In genomic region chr15:92429378-92430066, GRCh38 we compare ENCODE assay signal across 11 cellular contexts. TPM values are rescaled to one million over a fixed set of nuclear protein-coding genes. Genes with fewer than 3 reads are reported as not detected.
DNase-seq lines count a peak whose midpoint lies in the region; ATAC-seq, FAIRE-seq and TF ChIP-seq lines count a peak whose summit lies in the region.
"Had no signal": no experiment of that assay in that cellular context is flagged by ENCODE, and none has a peak within 500 bp of the region (broad histone marks: within the 10 kb centered on the region; RNA-seq: fewer than 3 reads in every experiment).

No MANE protein-coding gene starts in this region.

- H3K4me1 Mint-ChIP-seq in neural progenitor cell, result peaks cover 15% of the 10 kb centered on the region
- H3K4me1 Mint-ChIP-seq in CD4-positive, alpha-beta memory T cell, result no peaks in the 10 kb centered on the region
- H3K4me1 Mint-ChIP-seq: activated naive CD4-positive, alpha-beta T cell treated with anti-CD3 and anti-CD28 coated beads, Interleukin-2, amount 10 ng/mL, durations not matched to agents 7 days and 5 days had no signal

- H4K20me1 ChIP-seq in neural progenitor cell (ENCODE audit: low read depth), result peaks cover 6% of the 10 kb centered on the region

- POLR2A ChIA-PET in GM10248 (lab: Yijun Ruan, JAX), result no interaction called here
- POLR2A ChIA-PET in CD4-positive, alpha-beta memory T cell (lab: Charles Lee; ENCODE audit: partially characterized antibody), result no interaction called here

- peaks cover 27% of the 10 kb centered on the region for H3K36me3 Mint-ChIP-seq in neural progenitor cell
- no peaks in the 10 kb centered on the region for H3K36me3 Mint-ChIP-seq in CD4-positive, alpha-beta memory T cell
- H3K36me3 Mint-ChIP-seq: activated naive CD4-positive, alpha-beta T cell treated with anti-CD3 and anti-CD28 coated beads, Interleukin-2, amount 10 ng/mL, durations not matched to agents 7 days and 5 days had no signal

- ATAC-seq in GM21423 (IDR thresholded peaks at IDR 0.05; ENCODE audit: unreplicated experiment), result no peak
- ATAC-seq: heart left ventricle had no signal

- H2AFZ ChIP-seq in neural progenitor cell (replicated peaks), result no peak overlapping the region

- H3K27me3 Mint-ChIP-seq in neural progenitor cell (ENCODE audit: insufficient read depth, low read depth), result no peaks in the 10 kb centered on the region
- H3K27me3 Mint-ChIP-seq in CD4-positive, alpha-beta memory T cell, result peaks cover 12 to 24% of the 10 kb centered on the region in 2 donors

- H3K27ac ChIP-seq in neural progenitor cell, result no peak overlapping the region
- no peak overlapping the region for H3K27ac ChIP-seq in CD4-positive, alpha-beta memory T cell (ENCODE audit: low read depth, low read length)
- H3K27ac ChIP-seq: heart left ventricle, ovary had no signal

- no peak overlapping the region for H3K4me3 Mint-ChIP-seq in neural progenitor cell
- no peak overlapping the region for H3K4me3 Mint-ChIP-seq in CD4-positive, alpha-beta memory T cell
- H3K4me3 Mint-ChIP-seq: activated naive CD4-positive, alpha-beta T cell treated with anti-CD3 and anti-CD28 coated beads, Interleukin-2, amount 10 ng/mL, durations not matched to agents 7 days and 5 days had no signal

- H3K9me3 Mint-ChIP-seq in neural progenitor cell, result no peaks in the 10 kb centered on the region
- peaks cover 0 to 2% (median 0%) of the 10 kb centered on the region in 8 donors for H3K9me3 Mint-ChIP-seq in CD4-positive, alpha-beta memory T cell
- H3K9me3 Mint-ChIP-seq: activated naive CD4-positive, alpha-beta T cell treated with anti-CD3 and anti-CD28 coated beads, Interleukin-2, amount 10 ng/mL, durations not matched to agents 7 days and 5 days had no signal

- peaks cover 18% of the 10 kb centered on the region for H3K4me1 ChIP-seq in neural progenitor cell
- H3K4me1 ChIP-seq in CD4-positive, alpha-beta memory T cell (ENCODE audit: insufficient read depth, low read length), result no peaks in the 10 kb centered on the region
- H3K4me1 ChIP-seq: heart left ventricle had no signal

- H3K9me3 ChIP-seq in neural progenitor cell (ENCODE audit: low read depth), result no peaks in the 10 kb centered on the region
- H3K9me3 ChIP-seq in CD4-positive, alpha-beta memory T cell (ENCODE audit: control insufficient read depth in 1 of 2, low read length in 2 of 2), result no peaks in the 10 kb centered on the region
- H3K9me3 ChIP-seq: heart left ventricle, ovary had no signal

- H3K4me3 ChIP-seq in bronchial epithelial cell (ENCODE audit: low read depth, low read length) (no peak overlapping the region), neural progenitor cell (no peak overlapping the region)
- no peak overlapping the region for H3K4me3 ChIP-seq in CD4-positive, alpha-beta memory T cell (ENCODE audit: low read length in 2 of 2)
- H3K4me3 ChIP-seq: heart left ventricle, ovary had no signal

- no peak for TF ChIP-seq CTCF in bronchial epithelial cell (IDR thresholded peaks at IDR 0.05; ENCODE audit: insufficient read depth, low read length, severe bottlenecking)
- no peak for TF ChIP-seq CTCF in neural progenitor cell (IDR thresholded peaks at IDR 0.05)
- TF ChIP-seq CTCF in GM10248 (IDR thresholded peaks at IDR 0.05; ENCODE audit: control extremely low read depth, extremely low read depth, low read depth, missing control alignments), result no peak

- peak; percentile 7 for FAIRE-seq in bronchial epithelial cell (lab: Jason Lieb, UNC)
- FAIRE-seq: GM18507 had no signal

- no peaks in the 10 kb centered on the region for H3K79me2 ChIP-seq in neural progenitor cell (ENCODE audit: low read depth)

- H3K27me3 ChIP-seq in bronchial epithelial cell (ENCODE audit: control insufficient read depth, insufficient read depth, low read length), result no peaks in the 10 kb centered on the region
- H3K27me3 ChIP-seq in neural progenitor cell, result no peaks in the 10 kb centered on the region
- H3K27me3 ChIP-seq in CD4-positive, alpha-beta memory T cell (ENCODE audit: insufficient read depth, low read length), result no peaks in the 10 kb centered on the region
- H3K27me3 ChIP-seq: ovary had no signal

- CTCF ChIA-PET in GM10248 (lab: Yijun Ruan, JAX), result interaction anchor here (2.1 kb wide), 1 partner anchor 19 kb away, joined by 5 read pairs; no protein-coding TSS in a partner anchor
- CTCF ChIA-PET in CD4-positive, alpha-beta memory T cell (lab: Charles Lee; ENCODE audit: partially characterized antibody), result no interaction called here

- H3F3A ChIP-seq in neural progenitor cell (ENCODE audit: low read depth), result no peaks in the 10 kb centered on the region

- H3K36me3 ChIP-seq in bronchial epithelial cell (ENCODE audit: control insufficient read depth, insufficient read depth, low read length) (no peaks in the 10 kb centered on the region), neural progenitor cell (no peaks in the 10 kb centered on the region)
- H3K36me3 ChIP-seq in CD4-positive, alpha-beta memory T cell (ENCODE audit: insufficient read depth, low read length), result no peaks in the 10 kb centered on the region
- H3K36me3 ChIP-seq: heart left ventricle, ovary had no signal

- peak overlapping the region; percentile 61 for H3K27ac Mint-ChIP-seq in neural progenitor cell
- no peak overlapping the region for H3K27ac Mint-ChIP-seq in CD4-positive, alpha-beta memory T cell
- H3K27ac Mint-ChIP-seq: activated naive CD4-positive, alpha-beta T cell treated with anti-CD3 and anti-CD28 coated beads, Interleukin-2, amount 10 ng/mL, durations not matched to agents 7 days and 5 days had no signal

- no peak overlapping the region for H3K9ac ChIP-seq in neural progenitor cell

- DNase-seq in GM04504 (ENCODE audit: low read depth), result peak; percentile 69
- DNase-seq in NCI-H524 (lab: John Stamatoyannopoulos, UW), result peak; percentile 92 to 97
- peak; percentile 23 for DNase-seq in bronchial epithelial cell (ENCODE audit: low read depth)
- peak; percentile 65 for DNase-seq in neural progenitor cell (ENCODE audit: low spot score)
- no peak for DNase-seq in GM10248 (ENCODE audit: extremely low spot score)
- no peak for DNase-seq in CD4-positive, alpha-beta memory T cell
- DNase-seq: activated naive CD4-positive, alpha-beta T cell treated with anti-CD3 and anti-CD28 coated beads, Interleukin-2, amount 10 ng/mL, durations not matched to agents 7 days and 5 days; heart left ventricle; ovary had no signal

- no peak overlapping the region for H3K4me2 ChIP-seq in neural progenitor cell

- intact Hi-C loops in CD4-positive, alpha-beta memory T cell (cut with micrococcal nuclease), result no loop called here

RNA-seq across cellular contexts. Expression of gene ST8SIA2, which starts 35.8 kb away (rescaled TPM):
- total RNA-seq in bronchial epithelial cell (not detected in 2 replicates), neural progenitor cell (ENCODE audit: low replicate concordance) (13.6 and 17.8 TPM in 2 replicates)
- not detected for total RNA-seq in CD4-positive, alpha-beta memory T cell
- polyA plus RNA-seq in CD4-positive, alpha-beta memory T cell, result not detected

Comparison
In these comparisons a context has a peak if more than half of its experiments do, and no peak if none do; other contexts are left out.
1. DNase-seq: peak in GM04504 (single experiment), NCI-H524 (2 of 2), bronchial epithelial cell (single experiment) and neural progenitor cell (single experiment); none in GM10248 (single experiment) and CD4-positive, alpha-beta memory T cell (0 of 5).
2. RNA of gene ST8SIA2, which starts 35.8 kb away (total RNA-seq): 13.6 to 17.8 TPM in neural progenitor cell; not detected in bronchial epithelial cell and not detected in CD4-positive, alpha-beta memory T cell; every median in the first group is over 10 times any median in the second.